12 cellular contexts compared by ENCODE assay signal in genomic region chr7:10707519-10707918, GRCh38.
A peak's percentile ranks its signal among the peaks of the same experiment; 100 is the strongest.
DNase-seq lines count a peak whose midpoint lies in the region; ATAC-seq and TF ChIP-seq lines count a peak whose summit lies in the region.
"Had no signal": no experiment of that assay in that cellular context is flagged by ENCODE, and none has a peak within 500 bp of the region (broad histone marks: within the 10 kb centered on the region; RNA-seq: fewer than 3 reads in every experiment).

No MANE protein-coding gene starts in this region.

- no peak for TF ChIP-seq POLR2A in uterus (IDR thresholded peaks at IDR 0.05)
- TF ChIP-seq POLR2A in lower leg skin (IDR thresholded peaks at IDR 0.05), result no peak

- no peak overlapping the region for H3K27ac ChIP-seq in uterus
- H3K27ac ChIP-seq: foreskin keratinocyte had no signal

- no peaks in the 10 kb centered on the region for H3K36me3 ChIP-seq in uterus

- TF ChIP-seq CTCF in uterus (IDR thresholded peaks at IDR 0.05) (no peak), lower leg skin (IDR thresholded peaks at IDR 0.05) (no peak)

- H3K4me3 ChIP-seq in uterus, result no peak overlapping the region
- H3K4me3 ChIP-seq in lower leg skin (ENCODE audit: low read depth, poor library complexity, severe bottlenecking), result no peak overlapping the region

- intact Hi-C loops in uterus (cut with DNase I; ENCODE audit: low total_unique reads), result no loop called here
- intact Hi-C loops in lower leg skin (cut with DNase I; ENCODE audit: low total_unique reads), result no loop called here

- DNase-seq in RPMI8226, result peak; percentile 7
- DNase-seq in uterus, result no peak
- no peak for DNase-seq in lower leg skin (ENCODE audit: low spot score in 2 of 2)
- no peak for DNase-seq in NCI-H2171 (lab: John Stamatoyannopoulos, UW)
- no peak for DNase-seq in activated CD4-positive, CD25-positive, alpha-beta regulatory T cell treated with anti-CD3 and anti-CD28 coated beads, Interleukin-2, amount 50 U/mL, for 72 hours
- DNase-seq: activated CD4-positive, alpha-beta T cell treated with anti-CD3 and anti-CD28 coated beads for 1 hour; cortex of kidney; foreskin keratinocyte; NCI-H187 had no signal

- ATAC-seq in GM18502 (IDR thresholded peaks at IDR 0.05; ENCODE audit: poor library complexity, unreplicated experiment) (peak; percentile 27), GM21381 (IDR thresholded peaks at IDR 0.05; ENCODE audit: unreplicated experiment) (peak; percentile 40), HG03039 (IDR thresholded peaks at IDR 0.05; ENCODE audit: unreplicated experiment) (peak; percentile 17)
- ATAC-seq: foreskin keratinocyte had no signal

- H3K9me3 ChIP-seq in uterus, result no peaks in the 10 kb centered on the region

- H3K27me3 ChIP-seq in uterus, result no peaks in the 10 kb centered on the region
- H3K27me3 ChIP-seq: foreskin keratinocyte had no signal

- WGBS in lower leg skin, 2 donors, result 71 to 78% methylated on average over 1 of the region's 1 CpG

- no peaks in the 10 kb centered on the region for H3K4me1 ChIP-seq in uterus
- H3K4me1 ChIP-seq: foreskin keratinocyte had no signal
